In the genomic region with DNA sequence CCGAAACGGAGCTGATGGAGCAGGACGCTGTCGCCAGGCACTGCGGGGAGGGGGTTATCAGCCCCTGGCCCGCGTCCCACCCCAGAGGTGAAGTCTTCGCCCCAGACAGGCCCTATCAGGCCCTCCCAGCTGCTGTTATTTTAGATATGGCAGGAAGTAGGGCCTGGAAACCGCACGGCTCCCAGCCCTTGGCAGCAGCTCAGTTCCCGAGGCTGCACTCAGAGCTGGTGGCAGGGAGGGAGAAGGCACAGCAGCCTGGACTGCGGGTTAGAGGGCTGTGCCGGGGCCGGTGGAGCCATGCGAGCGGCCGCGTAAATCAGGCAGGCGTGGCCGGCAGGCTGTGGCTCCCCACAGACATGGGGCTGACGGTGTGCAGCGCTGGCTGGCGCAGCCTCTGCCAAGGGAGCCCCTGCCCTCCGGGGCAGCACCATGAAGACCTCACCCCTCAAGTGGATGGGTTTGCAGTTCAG, we compare ENCODE assay signal across 7 cellular contexts.
DNase-seq lines count a peak whose midpoint lies in the region; ATAC-seq and TF ChIP-seq lines count a peak whose summit lies in the region.

No MANE protein-coding gene starts in this region.

- DNase-seq in Panc1 (ENCODE audit: low read depth, low spot score) (no peak), lung microvascular endothelial cell (ENCODE audit: low read depth in 2 of 2) (peak; percentile 81 to 98), SIG-M5 (lab: John Stamatoyannopoulos, UW) (no peak), NCI-H446 (lab: John Stamatoyannopoulos, UW) (no peak)

- TF ChIP-seq CTCF in Panc1 (IDR thresholded peaks at IDR 0.05): no peak

- CTCF ChIA-PET in Panc1 (lab: Charles Lee): no interaction called here

- H3K27me3 ChIP-seq in Panc1 (ENCODE audit: control insufficient read depth, insufficient read depth, low read length): no peaks in the 10 kb centered on the region

- peak; percentile 26 for ATAC-seq in GM19351 (IDR thresholded peaks at IDR 0.05; ENCODE audit: unreplicated experiment)
- peak; percentile 64 for ATAC-seq in Panc1

- no TSS peak for BruUV-seq in Panc1 (replicated peaks; lab: Mats Ljungman, UMichigan)

- H3K36me3 Mint-ChIP-seq in dendritic cell treated with granulocyte-macrophage colony-stimulating factor and Interleukin-4, amounts not matched to agents 40 ng/mL and 50 ng/mL, for 4 days (ENCODE audit: low read depth): peaks cover 32% of the 10 kb centered on the region

- intact Hi-C loops in Panc1 (cut with micrococcal nuclease; ENCODE audit: unreplicated experiment): no loop called here
- intact Hi-C loops in dendritic cell treated with granulocyte-macrophage colony-stimulating factor and Interleukin-4, amounts not matched to agents 40 ng/mL and 50 ng/mL, for 4 days (cut with micrococcal nuclease): loop anchor here (5.0 kb wide), 1 partner anchor 100 kb away; no protein-coding TSS in a partner anchor

- H3K36me3 ChIP-seq in Panc1 (ENCODE audit: control insufficient read depth, insufficient read depth, low read length): no peaks in the 10 kb centered on the region

- H3K9me3 ChIP-seq in Panc1 (ENCODE audit: control insufficient read depth, insufficient read depth, low read depth, low read length): no peaks in the 10 kb centered on the region

- peaks cover 18% of the 10 kb centered on the region for H3K27me3 Mint-ChIP-seq in dendritic cell treated with granulocyte-macrophage colony-stimulating factor and Interleukin-4, amounts not matched to agents 40 ng/mL and 50 ng/mL, for 4 days

- no peaks in the 10 kb centered on the region for H3K9me3 Mint-ChIP-seq in dendritic cell treated with granulocyte-macrophage colony-stimulating factor and Interleukin-4, amounts not matched to agents 40 ng/mL and 50 ng/mL, for 4 days

- no peaks in the 10 kb centered on the region for H3K4me1 ChIP-seq in Panc1 (ENCODE audit: control insufficient read depth, insufficient read depth, low read length)

- no peak overlapping the region for H3K4me3 ChIP-seq in Panc1 (ENCODE audit: low read depth in 2 of 2, low read length in 2 of 2)

- peak overlapping the region; percentile 78 for H3K27ac Mint-ChIP-seq in dendritic cell treated with granulocyte-macrophage colony-stimulating factor and Interleukin-4, amounts not matched to agents 40 ng/mL and 50 ng/mL, for 4 days

- H3K4me1 Mint-ChIP-seq in dendritic cell treated with granulocyte-macrophage colony-stimulating factor and Interleukin-4, amounts not matched to agents 40 ng/mL and 50 ng/mL, for 4 days (ENCODE audit: low read depth): peaks cover 63% of the 10 kb centered on the region

- POLR2A ChIA-PET in Panc1 (lab: Charles Lee): no interaction called here

- no peak overlapping the region for H3K27ac ChIP-seq in Panc1 (ENCODE audit: low read length)
- peak overlapping the region; percentile 88 for H3K27ac ChIP-seq in temporal lobe (ENCODE audit: low read depth, low read length)

- in situ Hi-C loops in Panc1 (cut with HindIII; ENCODE audit: low pct_unique_long_range_greater_than_20kb, low sequenced_read_pairs): no loop called here

- peak overlapping the region; percentile 73 for H3K4me3 Mint-ChIP-seq in dendritic cell treated with granulocyte-macrophage colony-stimulating factor and Interleukin-4, amounts not matched to agents 40 ng/mL and 50 ng/mL, for 4 days

Comparison
In these comparisons a context has a peak if more than half of its experiments do, and no peak if none do; other contexts are left out.
1. DNase-seq: peak in lung microvascular endothelial cell (2 of 2); none in Panc1 (single experiment), SIG-M5 (single experiment) and NCI-H446 (0 of 2).